ENCODE assay signal across 29 cellular contexts in genomic region chr16:72896719-72897118, GRCh38.
"Had no signal": no experiment of that assay in that cellular context is flagged by ENCODE, and none has a peak within 500 bp of the region (broad histone marks: within the 10 kb centered on the region; RNA-seq: fewer than 3 reads in every experiment).

No MANE protein-coding gene starts in this region.

- H3K4me1 Mint-ChIP-seq: activated CD4-positive, alpha-beta T cell treated with anti-CD3 and anti-CD28 coated beads, Interleukin-2, amount 10 ng/mL, durations not matched to agents 24 days and 14 days; activated naive CD4-positive, alpha-beta T cell treated with anti-CD3 and anti-CD28 coated beads, Interleukin-2, amount 10 ng/mL, durations not matched to agents 7 days and 5 days; activated naive CD8-positive, alpha-beta T cell treated with anti-CD3 and anti-CD28 coated beads, Interleukin-2, amount 10 ng/mL, durations not matched to agents 7 days and 5 days; naive B cell; stimulated activated naive B cell treated with anti-CD40 and anti-IgM and Interleukin-4, amounts not matched to agents 10 μg/mL and 1 μg/mL and 100 μg/mL, for 72 hours had no signal

- H3K4me1 ChIP-seq: foreskin keratinocyte, left lung, pancreas had no signal

- H3K4me3 ChIP-seq: ascending aorta, coronary artery, heart right ventricle, left lung, lung, pancreas, psoas muscle, stomach, thyroid gland had no signal

- H3K27ac ChIP-seq: brain microvascular endothelial cell, foreskin keratinocyte, left lung, pancreas, psoas muscle, stomach, WERI-Rb-1 had no signal

- H3K36me3 Mint-ChIP-seq: activated CD4-positive, alpha-beta memory T cell treated with anti-CD3 and anti-CD28 coated beads for 36 hours; activated naive CD4-positive, alpha-beta T cell treated with anti-CD3 and anti-CD28 coated beads, Interleukin-2, amount 10 ng/mL, durations not matched to agents 7 days and 5 days; activated naive CD8-positive, alpha-beta T cell treated with anti-CD3 and anti-CD28 coated beads, Interleukin-2, amount 10 ng/mL, durations not matched to agents 7 days and 5 days had no signal

- H3K4me3 Mint-ChIP-seq: activated CD4-positive, alpha-beta memory T cell treated with anti-CD3 and anti-CD28 coated beads for 36 hours; activated CD4-positive, alpha-beta T cell treated with anti-CD3 and anti-CD28 coated beads, Interleukin-2, amount 10 ng/mL, durations not matched to agents 24 days and 14 days; activated naive CD4-positive, alpha-beta T cell treated with anti-CD3 and anti-CD28 coated beads, Interleukin-2, amount 10 ng/mL, durations not matched to agents 7 days and 5 days; activated naive CD8-positive, alpha-beta T cell treated with anti-CD3 and anti-CD28 coated beads, Interleukin-2, amount 10 ng/mL, durations not matched to agents 7 days and 5 days; activated T-cell treated with anti-CD3 and anti-CD28 coated beads, Interleukin-2, amount 50 U/mL, for 24 hours; naive B cell; stimulated activated naive B cell treated with anti-CD40 and anti-IgM and Interleukin-4, amounts not matched to agents 10 μg/mL and 1 μg/mL and 100 μg/mL, for 72 hours; T-helper 1 cell treated with Interleukin-12 subunit alpha and Interleukin-12 subunit beta and Interleukin-4 antibody, amounts not matched to agents 30 μg/mL and 1 μg/mL, for 36 hours had no signal

- H3K9me3 ChIP-seq: ascending aorta, heart right ventricle, left lung, pancreas, psoas muscle, stomach, thyroid gland had no signal

- H3K27me3 ChIP-seq: ascending aorta, brain microvascular endothelial cell, dorsolateral prefrontal cortex, foreskin keratinocyte, heart right ventricle, left lung, pancreas, stomach, thyroid gland had no signal

- H3K9me3 Mint-ChIP-seq: activated CD4-positive, alpha-beta memory T cell treated with anti-CD3 and anti-CD28 coated beads for 36 hours; activated CD4-positive, alpha-beta T cell treated with anti-CD3 and anti-CD28 coated beads, Interleukin-2, amount 10 ng/mL, durations not matched to agents 24 days and 14 days; activated naive CD4-positive, alpha-beta T cell treated with anti-CD3 and anti-CD28 coated beads, Interleukin-2, amount 10 ng/mL, durations not matched to agents 7 days and 5 days; activated naive CD8-positive, alpha-beta T cell treated with anti-CD3 and anti-CD28 coated beads, Interleukin-2, amount 10 ng/mL, durations not matched to agents 7 days and 5 days; activated T-cell treated with anti-CD3 and anti-CD28 coated beads, Interleukin-2, amount 50 U/mL, for 24 hours; T-helper 1 cell treated with Interleukin-12 subunit alpha and Interleukin-12 subunit beta and Interleukin-4 antibody, amounts not matched to agents 30 μg/mL and 1 μg/mL, for 36 hours had no signal

- H3K27ac Mint-ChIP-seq: activated CD4-positive, alpha-beta memory T cell treated with anti-CD3 and anti-CD28 coated beads for 36 hours; activated CD4-positive, alpha-beta T cell treated with anti-CD3 and anti-CD28 coated beads, Interleukin-2, amount 10 ng/mL, durations not matched to agents 24 days and 14 days; activated naive CD4-positive, alpha-beta T cell treated with anti-CD3 and anti-CD28 coated beads, Interleukin-2, amount 10 ng/mL, durations not matched to agents 7 days and 5 days; activated naive CD8-positive, alpha-beta T cell treated with anti-CD3 and anti-CD28 coated beads, Interleukin-2, amount 10 ng/mL, durations not matched to agents 7 days and 5 days; activated T-cell treated with anti-CD3 and anti-CD28 coated beads, Interleukin-2, amount 50 U/mL, for 24 hours; stimulated activated naive B cell treated with anti-CD40 and anti-IgM and Interleukin-4, amounts not matched to agents 10 μg/mL and 1 μg/mL and 100 μg/mL, for 72 hours; T-helper 1 cell treated with Interleukin-12 subunit alpha and Interleukin-12 subunit beta and Interleukin-4 antibody, amounts not matched to agents 30 μg/mL and 1 μg/mL, for 36 hours had no signal

- H3K27me3 Mint-ChIP-seq: activated CD4-positive, alpha-beta memory T cell treated with anti-CD3 and anti-CD28 coated beads for 36 hours; naive B cell; stimulated activated naive B cell treated with anti-CD40 and anti-IgM and Interleukin-4, amounts not matched to agents 10 μg/mL and 1 μg/mL and 100 μg/mL, for 72 hours had no signal

- ATAC-seq: foreskin keratinocyte; left lung; stimulated activated naive B cell treated with anti-CD40 and anti-IgM and Interleukin-4, amounts not matched to agents 10 μg/mL and 1 μg/mL and 100 μg/mL, for 72 hours had no signal

- DNase-seq: activated CD4-positive, alpha-beta memory T cell treated with anti-CD3 and anti-CD28 coated beads for 36 hours; activated CD4-positive, alpha-beta T cell treated with anti-CD3 and anti-CD28 coated beads, Interleukin-2, amount 10 ng/mL, durations not matched to agents 24 days and 14 days; activated CD4-positive, CD25-positive, alpha-beta regulatory T cell treated with anti-CD3 and anti-CD28 coated beads, Interleukin-2, amount 50 U/mL, for 72 hours; activated CD8-positive, alpha-beta memory T cell treated with anti-CD3 and anti-CD28 coated beads, Interleukin-2, amount 50 U/mL, for 48 hours; activated gamma-delta T cell; activated naive CD4-positive, alpha-beta T cell treated with anti-CD3 and anti-CD28 coated beads, Interleukin-2, amount 10 ng/mL, durations not matched to agents 7 days and 5 days; activated naive CD8-positive, alpha-beta T cell treated with anti-CD3 and anti-CD28 coated beads, Interleukin-2, amount 10 ng/mL, durations not matched to agents 7 days and 5 days; activated T-cell treated with anti-CD3 and anti-CD28 coated beads, Interleukin-2, amount 50 U/mL, for 24 hours; brain microvascular endothelial cell; dorsolateral prefrontal cortex; effector memory CD4-positive, alpha-beta T cell; foreskin keratinocyte; heart right ventricle; left lung; naive B cell; pancreas; psoas muscle; stimulated activated CD4-positive, alpha-beta T cell treated with anti-CD3 and anti-CD28 coated beads, Interleukin-15, amount 100 ng/mL, for 24 hours; stimulated activated CD4-positive, alpha-beta T cell treated with anti-CD3 and anti-CD28 coated beads, Interleukin-2, amount 100 ng/mL, for 24 hours; stimulated activated naive B cell treated with anti-CD40 and anti-IgM and Interleukin-4, amounts not matched to agents 10 μg/mL and 1 μg/mL and 100 μg/mL, for 72 hours; stomach; SW 1271; T1000; thyroid gland had no signal

- H3K36me3 ChIP-seq: ascending aorta, brain microvascular endothelial cell, heart right ventricle, left lung, pancreas, thyroid gland had no signal
